ENCODE assay signal across 1 cellular context in genomic region chrX:14095702-14096101, GRCh38.
TF ChIP-seq lines count a peak whose summit lies in the region.

No MANE protein-coding gene starts in this region.

TF ChIP-seq in HepG2, 621 proteins besides CTCF, POLR2A, EP300 and RAD21 (continued from another document):
- TF ChIP-seq USF2 (IDR thresholded peaks at IDR 0.05; ENCODE audit: low read depth, low read length) (no peak), USF2 (CRISPR knock-in tag; IDR thresholded peaks at IDR 0.05; ENCODE audit: borderline replicate concordance) (no peak), REXO4 (CRISPR knock-in tag; IDR thresholded peaks at IDR 0.05; ENCODE audit: borderline replicate concordance) (no peak), ZNF446 (CRISPR knock-in tag; IDR thresholded peaks at IDR 0.05) (no peak), ELF3 (CRISPR knock-in tag; IDR thresholded peaks at IDR 0.05) (no peak), FOXM1 (CRISPR knock-in tag; IDR thresholded peaks at IDR 0.05) (no peak), HMG20A (CRISPR knock-in tag; IDR thresholded peaks at IDR 0.05; ENCODE audit: borderline replicate concordance) (no peak), ARHGAP35 (CRISPR knock-in tag; IDR thresholded peaks at IDR 0.05; ENCODE audit: borderline replicate concordance) (no peak), IKZF4 (CRISPR knock-in tag; IDR thresholded peaks at IDR 0.05; ENCODE audit: borderline replicate concordance, low read depth, not compliant biosample characterization) (no peak), ZBTB33 (CRISPR knock-in tag; IDR thresholded peaks at IDR 0.05) (no peak), CBX2 (IDR thresholded peaks at IDR 0.05; ENCODE audit: low read depth, low read length) (no peak), CBX2 (CRISPR knock-in tag; IDR thresholded peaks at IDR 0.05; ENCODE audit: low read depth) (no peak), MAFK (conservative IDR thresholded peaks at IDR 0.05 in 1 of 2, IDR thresholded peaks at IDR 0.05 in 1 of 2; ENCODE audit: low read length in 2 of 2) (0 out of 4 replicates have a peak, but pooled peaks of 1 of the 2 experiments have one; percentile 11), MAFF (IDR thresholded peaks at IDR 0.05; ENCODE audit: low read depth, low read length) (0 out of 2 replicates have a peak, but pooled peaks have one; percentile 6), ZNF138 (CRISPR knock-in tag; IDR thresholded peaks at IDR 0.05; ENCODE audit: low read depth) (no peak), CHD4 (IDR thresholded peaks at IDR 0.05; ENCODE audit: borderline replicate concordance, low read length) (no peak), ZNF292 (CRISPR knock-in tag; IDR thresholded peaks at IDR 0.05; ENCODE audit: borderline replicate concordance, low read depth) (no peak), FOXP1 (IDR thresholded peaks at IDR 0.05) (no peak), FOXP1 (CRISPR knock-in tag; IDR thresholded peaks at IDR 0.05) (no peak), NR3C1 (CRISPR knock-in tag; IDR thresholded peaks at IDR 0.05) (no peak), ATF7-NPFF (CRISPR knock-in tag; IDR thresholded peaks at IDR 0.05; ENCODE audit: low read depth) (no peak), NFATC3 (CRISPR knock-in tag; IDR thresholded peaks at IDR 0.05) (no peak), ZNF558 (CRISPR knock-in tag; IDR thresholded peaks at IDR 0.05; ENCODE audit: borderline replicate concordance) (no peak), ATAD3A (CRISPR knock-in tag; IDR thresholded peaks at IDR 0.05) (no peak), ZFP1 (CRISPR knock-in tag; IDR thresholded peaks at IDR 0.05) (no peak), CREB1 (IDR thresholded peaks at IDR 0.05) (no peak), CREB1 (CRISPR knock-in tag; IDR thresholded peaks at IDR 0.05) (no peak), ZNF484 (CRISPR knock-in tag; IDR thresholded peaks at IDR 0.05; ENCODE audit: borderline replicate concordance, low read depth) (no peak), ZNF615 (CRISPR knock-in tag; IDR thresholded peaks at IDR 0.05; ENCODE audit: borderline replicate concordance) (no peak)
